ENCODE assay signal across 16 cellular contexts in genomic region chr10:118979661-118980060, GRCh38. TPM values are rescaled to one million over a fixed set of nuclear protein-coding genes. Genes with fewer than 3 reads are reported as not detected.
DNase-seq lines count a peak whose midpoint lies in the region; ATAC-seq and TF ChIP-seq lines count a peak whose summit lies in the region.
"Had no signal": no experiment of that assay in that cellular context is flagged by ENCODE, and none has a peak within 500 bp of the region (broad histone marks: within the 10 kb centered on the region; RNA-seq: fewer than 3 reads in every experiment).

No MANE protein-coding gene starts in this region.

- no peak overlapping the region for H3K27ac Mint-ChIP-seq in chondrocyte (ENCODE audit: unreplicated experiment)
- H3K27ac Mint-ChIP-seq: CD4-positive, alpha-beta T cell had no signal

- H3K36me3 ChIP-seq in aorta (ENCODE audit: control insufficient read depth in 1 of 2, insufficient read depth in 2 of 2, low read length in 1 of 2) = no peaks in the 10 kb centered on the region

- H3K4me1 ChIP-seq in aorta (ENCODE audit: control insufficient read depth in 1 of 2, insufficient read depth in 2 of 2, low read length in 2 of 2) = no peaks in the 10 kb centered on the region

- H3K36me3 Mint-ChIP-seq in chondrocyte (ENCODE audit: low read depth) = peaks cover 2% of the 10 kb centered on the region

- H3K4me3 ChIP-seq in aorta (ENCODE audit: low read length in 2 of 2) = no peak overlapping the region
- H3K4me3 ChIP-seq: GM12878, GM23248, K562 had no signal

- intact Hi-C loops in aorta (cut with DNase I) = no loop called here

- ATAC-seq in aorta (ENCODE audit: low FRiP score) (peak; percentile 26), HG03442 (IDR thresholded peaks at IDR 0.05; ENCODE audit: unreplicated experiment) (no peak), GM21825 (IDR thresholded peaks at IDR 0.05; ENCODE audit: unreplicated experiment) (no peak)
- ATAC-seq: GM12878, K562 had no signal

- peaks cover 9% of the 10 kb centered on the region for H3K9me3 Mint-ChIP-seq in chondrocyte (ENCODE audit: low read depth)
- H3K9me3 Mint-ChIP-seq: CD4-positive, alpha-beta T cell had no signal

- H3K4me3 Mint-ChIP-seq in chondrocyte (ENCODE audit: unreplicated experiment) = no peak overlapping the region
- H3K4me3 Mint-ChIP-seq: CD4-positive, alpha-beta T cell had no signal

- H3K4me1 Mint-ChIP-seq in chondrocyte (ENCODE audit: low read depth) = no peaks in the 10 kb centered on the region

- DNase-seq in activated CD8-positive, alpha-beta memory T cell treated with anti-CD3 and anti-CD28 coated beads for 24 hours = peak; percentile 28
- DNase-seq in activated CD8-positive, alpha-beta memory T cell treated with anti-CD3 and anti-CD28 coated beads, Interleukin-2, amount 50 U/mL, for 4 hours = no peak
- DNase-seq in chondrocyte (ENCODE audit: low spot score) (peak; percentile 38), islet precursor cell (peak; percentile 17), aorta (no peak), SIG-M5 (lab: John Stamatoyannopoulos, UW) (no peak)
- DNase-seq: C1 segment of cervical spinal cord; CD4-positive, alpha-beta T cell; DMS79; GM23248; H7 had no signal

- H3K27me3 Mint-ChIP-seq in chondrocyte (ENCODE audit: low read depth) = no peaks in the 10 kb centered on the region

- no peak for TF ChIP-seq CTCF in chondrocyte (IDR thresholded peaks at IDR 0.05)

- no peak overlapping the region for H3K27ac ChIP-seq in aorta (ENCODE audit: low read depth in 1 of 2, low read length in 2 of 2)
- H3K27ac ChIP-seq: 22Rv1, GM23248 had no signal

- WGBS in aorta, 2 donors = 91 to 94% methylated on average over 8 of the region's 8 CpGs

- H3K27me3 ChIP-seq in aorta (ENCODE audit: control insufficient read depth in 1 of 2, insufficient read depth in 2 of 2, low read length in 1 of 2) = no peaks in the 10 kb centered on the region

- H3K9me3 ChIP-seq in aorta (ENCODE audit: control insufficient read depth, low read length) = no peaks in the 10 kb centered on the region

RNA-seq across cellular contexts. Expression of gene NANOS1, which starts 49.9 kb away (rescaled TPM):
- total RNA-seq in chondrocyte (3.8 to 9.7 TPM (median 4.5 TPM) in 3 replicates), aorta (1 to 10 TPM; 1.4 to 1.9 TPM)
- polyA plus RNA-seq in aorta = 1 to 10 TPM; 1.0 to 1.3 TPM

Comparison
In these comparisons a context has a peak if more than half of its experiments do, and no peak if none do; other contexts are left out.
1. DNase-seq: peak in activated CD8-positive, alpha-beta memory T cell treated with anti-CD3 and anti-CD28 coated beads for 24 hours (single experiment), chondrocyte (single experiment) and islet precursor cell (single experiment); none in activated CD8-positive, alpha-beta memory T cell treated with anti-CD3 and anti-CD28 coated beads, Interleukin-2, amount 50 U/mL, for 4 hours (single experiment), aorta (0 of 2) and SIG-M5 (single experiment).